1 cellular context compared by ENCODE assay signal in the genomic region with DNA sequence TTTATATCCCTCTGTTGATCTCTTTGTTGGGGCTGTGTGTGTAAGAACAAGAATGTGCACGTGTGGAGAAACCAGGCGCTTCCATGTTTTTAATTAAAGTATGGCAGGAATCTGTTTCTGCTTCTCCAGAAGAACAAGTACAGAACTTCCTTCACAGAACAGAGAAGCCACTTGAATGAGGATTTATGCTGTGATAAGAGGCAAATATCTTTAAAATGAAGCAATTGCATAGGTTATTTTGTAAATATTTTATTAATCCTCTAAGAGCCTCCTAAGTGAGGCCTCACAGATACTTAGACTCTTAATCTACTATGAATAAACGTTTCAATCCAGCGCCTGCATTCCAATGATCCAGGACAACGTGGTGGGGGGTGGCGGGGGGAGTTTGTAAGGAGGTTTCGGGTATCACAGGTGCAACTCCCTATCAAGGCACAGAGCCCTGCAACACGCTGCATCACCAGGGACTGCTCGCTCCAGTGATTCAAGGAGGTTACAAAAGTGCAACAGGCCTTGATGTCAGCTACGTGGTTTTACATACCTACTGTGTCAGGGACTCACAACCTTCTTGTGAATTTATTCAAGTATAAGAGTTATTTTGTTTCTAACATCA.
TF ChIP-seq lines count a peak whose summit lies in the region.

No MANE protein-coding gene starts in this region.

TF ChIP-seq in HepG2, 621 proteins besides CTCF, POLR2A, EP300 and RAD21 (continued from another document):
- TF ChIP-seq KDM5B (CRISPR knock-in tag; IDR thresholded peaks at IDR 0.05; ENCODE audit: borderline replicate concordance) = no peak
- no peak for TF ChIP-seq HNRNPUL1 (IDR thresholded peaks at IDR 0.05; ENCODE audit: low read depth, low read length)
- TF ChIP-seq ZBTB10 (CRISPR knock-in tag; IDR thresholded peaks at IDR 0.05; ENCODE audit: borderline replicate concordance) = no peak
- no peak for TF ChIP-seq CENPX (CRISPR knock-in tag; IDR thresholded peaks at IDR 0.05)
- no peak for TF ChIP-seq EEA1 (CRISPR knock-in tag; IDR thresholded peaks at IDR 0.05; ENCODE audit: borderline replicate concordance)
- TF ChIP-seq NKX3-1 (CRISPR knock-in tag; IDR thresholded peaks at IDR 0.05) = no peak
- TF ChIP-seq SMAD1 (CRISPR knock-in tag; IDR thresholded peaks at IDR 0.05; ENCODE audit: borderline replicate concordance, low read depth) = no peak
- TF ChIP-seq CEBPB (IDR thresholded peaks at IDR 0.05; ENCODE audit: borderline replicate concordance, low read depth, low read length) = no peak
